3 cellular contexts compared by ENCODE assay signal in genomic region chr15:31082771-31083393, GRCh38.
TF ChIP-seq lines count a peak whose summit lies in the region.

No MANE protein-coding gene starts in this region.

TF ChIP-seq in A549, 52 proteins besides CTCF, POLR2A, EP300 and RAD21:
- TF ChIP-seq MAZ (IDR thresholded peaks at IDR 0.05; ENCODE audit: borderline replicate concordance, low read depth, low read length) (no peak), TP53 (CRISPR knock-in tag; IDR thresholded peaks at IDR 0.05) (no peak), TFCP2L1 (CRISPR knock-in tag; IDR thresholded peaks at IDR 0.05) (no peak), ZSCAN20 (CRISPR knock-in tag; IDR thresholded peaks at IDR 0.05) (no peak), CHD4 (IDR thresholded peaks at IDR 0.05; ENCODE audit: borderline replicate concordance) (no peak), FOSL2 (IDR thresholded peaks at IDR 0.05) (no peak), FOSL2 (CRISPR knock-in tag; IDR thresholded peaks at IDR 0.05) (no peak), SREBF2 (IDR thresholded peaks at IDR 0.05) (no peak), JUNB (IDR thresholded peaks at IDR 0.05) (no peak)
TF ChIP-seq in A549: peak in this region for 0.

TF ChIP-seq in IMR-90, 13 proteins besides CTCF, POLR2A, EP300 and RAD21:
- no peak for TF ChIP-seq MAZ (IDR thresholded peaks at IDR 0.05; ENCODE audit: borderline replicate concordance, low read depth, low read length)
- TF ChIP-seq MXI1 (IDR thresholded peaks at IDR 0.05; ENCODE audit: borderline replicate concordance, low read depth, low read length) = no peak
TF ChIP-seq in IMR-90: peak in this region for 0.

TF ChIP-seq in GM12878, 131 proteins besides CTCF, POLR2A, EP300 and RAD21:
- TF ChIP-seq ZSCAN29 (IDR thresholded peaks at IDR 0.05) (no peak), RELA (IDR thresholded peaks at IDR 0.05; ENCODE audit: borderline replicate concordance, partially characterized antibody) (no peak), BCL11A (IDR thresholded peaks at IDR 0.05; ENCODE audit: low read depth, low read length) (no peak), FOXK2 (IDR thresholded peaks at IDR 0.05) (no peak), PKNOX1 (IDR thresholded peaks at IDR 0.05) (no peak), GABPA (IDR thresholded peaks at IDR 0.05; ENCODE audit: low read depth) (no peak)
TF ChIP-seq in GM12878: peak in this region for 0.
